Comparison of ENCODE assay signal across 12 cellular contexts in the genomic region with DNA sequence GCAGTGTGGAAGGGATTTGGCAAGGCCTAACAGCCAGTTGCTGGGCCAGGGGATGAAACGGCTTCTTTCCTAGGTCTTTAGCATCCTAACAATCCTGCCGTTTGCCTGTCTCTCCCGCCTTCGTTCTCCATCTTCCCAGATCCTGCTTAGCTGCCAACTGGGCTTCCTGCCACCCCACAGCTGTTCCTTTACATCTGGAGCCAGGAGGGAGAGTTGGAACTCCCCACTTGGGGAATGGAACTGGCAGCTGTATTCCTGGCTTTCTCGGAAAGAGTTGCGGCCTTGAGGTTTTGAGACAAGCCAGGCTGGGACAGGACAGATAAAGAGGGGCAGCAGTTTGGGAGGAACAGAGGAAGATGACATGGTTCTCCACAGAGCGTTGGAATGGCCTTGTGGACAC. TPM values are rescaled to one million over a fixed set of nuclear protein-coding genes. Genes with fewer than 3 reads are reported as not detected.
DNase-seq lines count a peak whose midpoint lies in the region; ATAC-seq and TF ChIP-seq lines count a peak whose summit lies in the region.
"Had no signal": no experiment of that assay in that cellular context is flagged by ENCODE, and none has a peak within 500 bp of the region (broad histone marks: within the 10 kb centered on the region; RNA-seq: fewer than 3 reads in every experiment).

No MANE protein-coding gene starts in this region.

- TF ChIP-seq POLR2A in adrenal gland (IDR thresholded peaks at IDR 0.05), result no peak
- TF ChIP-seq POLR2A in gastroesophageal sphincter (IDR thresholded peaks at IDR 0.05), result no peak
- TF ChIP-seq POLR2A in testis (IDR thresholded peaks at IDR 0.05), result no peak

- no peaks in the 10 kb centered on the region for H3K9me3 ChIP-seq in adrenal gland (replicated peaks in 1 of 3)
- no peaks in the 10 kb centered on the region for H3K9me3 ChIP-seq in gastroesophageal sphincter
- H3K9me3 ChIP-seq in muscle layer of duodenum (ENCODE audit: control insufficient read depth in 1 of 2, low read length in 2 of 2), result no peaks in the 10 kb centered on the region
- no peaks in the 10 kb centered on the region for H3K9me3 ChIP-seq in testis

- 19 to 30% (median 24%) methylated on average over 6 to 7 of the region's 7 CpGs for WGBS in adrenal gland, 4 donors
- 26 to 27% methylated on average over 4 to 5 of the region's 7 CpGs for WGBS in gastroesophageal sphincter (ENCODE audit: low coverage in 1 of 2), 2 donors
- 18 to 32% methylated on average over 7 of the region's 7 CpGs for WGBS in testis, 2 donors

- CTCF ChIA-PET in activated CD4-positive, alpha-beta memory T cell treated with anti-CD3 and anti-CD28 coated beads for 36 hours (lab: Charles Lee), result no interaction called here

- no peak for TF ChIP-seq EP300 in gastroesophageal sphincter (IDR thresholded peaks at IDR 0.05)

- H3K4me1 ChIP-seq in adrenal gland (replicated peaks in 1 of 2) (peaks cover 17 to 50% of the 10 kb centered on the region in 2 donors), gastroesophageal sphincter (peaks cover 12 to 75% (median 26%) of the 10 kb centered on the region in 3 donors), muscle layer of duodenum (ENCODE audit: control insufficient read depth in 1 of 2, insufficient read depth in 2 of 2, low read length in 2 of 2) (peaks cover 5 to 22% of the 10 kb centered on the region in 2 donors), testis (peaks cover 75% of the 10 kb centered on the region)

- H3K27me3 ChIP-seq in adrenal gland, result no peaks in the 10 kb centered on the region
- H3K27me3 ChIP-seq in gastroesophageal sphincter, result no peaks in the 10 kb centered on the region
- H3K27me3 ChIP-seq in muscle layer of duodenum (ENCODE audit: low read depth, low read length), result no peaks in the 10 kb centered on the region
- no peaks in the 10 kb centered on the region for H3K27me3 ChIP-seq in testis

- peak; percentile 71 for ATAC-seq in gastroesophageal sphincter

- peak overlapping the region; percentile 43 to 92 (median 82) for H3K27ac ChIP-seq in adrenal gland
- H3K27ac ChIP-seq in gastroesophageal sphincter, result peak overlapping the region; percentile 86 to 90 (median 88)
- H3K27ac ChIP-seq in muscle layer of duodenum (ENCODE audit: low read length), result peak overlapping the region; percentile 64
- H3K27ac ChIP-seq in testis, result peak overlapping the region; percentile 47 to 95

- TF ChIP-seq CTCF in adrenal gland (IDR thresholded peaks at IDR 0.05) (no peak), gastroesophageal sphincter (IDR thresholded peaks at IDR 0.05) (no peak), testis (IDR thresholded peaks at IDR 0.05) (no peak), type B pancreatic cell (conservative IDR thresholded peaks at IDR 0.05) (no peak)

- intact Hi-C loops in adrenal gland (cut with DNase I), result no loop called here
- intact Hi-C loops in testis (cut with DNase I; ENCODE audit: low total_unique reads), result no loop called here
- intact Hi-C loops in activated CD4-positive, alpha-beta memory T cell treated with anti-CD3 and anti-CD28 coated beads for 36 hours (cut with micrococcal nuclease), result loop anchor here (5.0 kb wide), 1 partner anchor 103 kb away; no protein-coding TSS in a partner anchor

- H3K27me3 Mint-ChIP-seq in activated CD4-positive, alpha-beta memory T cell treated with anti-CD3 and anti-CD28 coated beads for 36 hours, result no peaks in the 10 kb centered on the region
- H3K27me3 Mint-ChIP-seq in activated T-cell treated with anti-CD3 and anti-CD28 coated beads, Interleukin-2, amount 50 U/mL, for 24 hours, result no peaks in the 10 kb centered on the region
- H3K27me3 Mint-ChIP-seq in type B pancreatic cell, result no peaks in the 10 kb centered on the region

- H3K36me3 ChIP-seq in adrenal gland (replicated peaks in 1 of 2), result peaks cover 0 to 27% of the 10 kb centered on the region in 2 donors
- H3K36me3 ChIP-seq in gastroesophageal sphincter, result peaks cover 0 to 30% of the 10 kb centered on the region in 2 donors
- peaks cover 0 to 7% of the 10 kb centered on the region in 2 donors for H3K36me3 ChIP-seq in muscle layer of duodenum (ENCODE audit: control insufficient read depth in 1 of 2, insufficient read depth in 2 of 2, low read length in 2 of 2)
- no peaks in the 10 kb centered on the region for H3K36me3 ChIP-seq in testis (ENCODE audit: low read depth, missing control alignments)

- H3K4me1 Mint-ChIP-seq in activated CD4-positive, alpha-beta memory T cell treated with anti-CD3 and anti-CD28 coated beads for 36 hours (ENCODE audit: low read depth), result peaks cover 8% of the 10 kb centered on the region
- H3K4me1 Mint-ChIP-seq in activated T-cell treated with anti-CD3 and anti-CD28 coated beads, Interleukin-2, amount 50 U/mL, for 24 hours (ENCODE audit: low read depth), result peaks cover 10% of the 10 kb centered on the region
- H3K4me1 Mint-ChIP-seq in type B pancreatic cell (ENCODE audit: unreplicated experiment), result peaks cover 13% of the 10 kb centered on the region

- DNase-seq in adrenal gland (peak; percentile 63 to 88 (median 84)), testis (peak; percentile 88), type B pancreatic cell (ENCODE audit: extremely low spot score, unreplicated experiment) (no peak), HUDEP-2 (lab: John Stamatoyannopoulos, UW; ENCODE audit: unreplicated experiment in 76 of 76) (no peak)
- no peak for DNase-seq in activated CD4-positive, alpha-beta memory T cell treated with anti-CD3 and anti-CD28 coated beads for 36 hours
- no peak for DNase-seq in activated T-cell treated with anti-CD3 and anti-CD28 coated beads, Interleukin-2, amount 50 U/mL, for 24 hours
- DNase-seq: activated CD4-positive, alpha-beta T cell treated with anti-CD3 and anti-CD28 coated beads, Interleukin-2, amount 50 U/mL, for 48 hours; Karpas-422; NCI-H510A; stimulated activated naive CD4-positive, alpha-beta T cell treated with Interleukin-2 at 50 U/mL for 16 hours had no signal

- no peaks in the 10 kb centered on the region for H3K36me3 Mint-ChIP-seq in activated CD4-positive, alpha-beta memory T cell treated with anti-CD3 and anti-CD28 coated beads for 36 hours
- no peaks in the 10 kb centered on the region for H3K36me3 Mint-ChIP-seq in activated T-cell treated with anti-CD3 and anti-CD28 coated beads, Interleukin-2, amount 50 U/mL, for 24 hours (ENCODE audit: low read depth)
- H3K36me3 Mint-ChIP-seq in type B pancreatic cell, result peaks cover 14% of the 10 kb centered on the region

- no peak overlapping the region for H3K4me3 Mint-ChIP-seq in activated CD4-positive, alpha-beta memory T cell treated with anti-CD3 and anti-CD28 coated beads for 36 hours
- no peak overlapping the region for H3K4me3 Mint-ChIP-seq in activated T-cell treated with anti-CD3 and anti-CD28 coated beads, Interleukin-2, amount 50 U/mL, for 24 hours
- no peak overlapping the region for H3K4me3 Mint-ChIP-seq in type B pancreatic cell

- POLR2A ChIA-PET in activated CD4-positive, alpha-beta memory T cell treated with anti-CD3 and anti-CD28 coated beads for 36 hours (lab: Charles Lee), result no interaction called here

- no peak overlapping the region for H3K27ac Mint-ChIP-seq in activated CD4-positive, alpha-beta memory T cell treated with anti-CD3 and anti-CD28 coated beads for 36 hours
- H3K27ac Mint-ChIP-seq in activated T-cell treated with anti-CD3 and anti-CD28 coated beads, Interleukin-2, amount 50 U/mL, for 24 hours, result no peak overlapping the region
- H3K27ac Mint-ChIP-seq in type B pancreatic cell, result no peak overlapping the region

- H3K4me3 ChIP-seq in adrenal gland, result no peak overlapping the region
- H3K4me3 ChIP-seq in gastroesophageal sphincter, result peak overlapping the region in 1 of 2 donors; percentile 18
- H3K4me3 ChIP-seq in muscle layer of duodenum (ENCODE audit: low read depth in 1 of 2, low read length in 2 of 2), result peak overlapping the region in 1 of 2 donors; percentile 51
- no peak overlapping the region for H3K4me3 ChIP-seq in testis

- H3K9me3 Mint-ChIP-seq in activated CD4-positive, alpha-beta memory T cell treated with anti-CD3 and anti-CD28 coated beads for 36 hours, result no peaks in the 10 kb centered on the region
- no peaks in the 10 kb centered on the region for H3K9me3 Mint-ChIP-seq in activated T-cell treated with anti-CD3 and anti-CD28 coated beads, Interleukin-2, amount 50 U/mL, for 24 hours
- no peaks in the 10 kb centered on the region for H3K9me3 Mint-ChIP-seq in type B pancreatic cell

RNA-seq across cellular contexts. Expression of a gene that starts 59.6 kb away (rescaled TPM):
- total RNA-seq in adrenal gland (100 to 1,000 TPM; 119 to 359 (median 144) TPM), gastroesophageal sphincter (10 to 100 TPM; 42.1 to 56.2 (median 47.2) TPM), testis (100 to 1,000 TPM; 212 to 221 TPM), type B pancreatic cell (ENCODE audit: low replicate concordance) (18.6 and 19.1 TPM in 2 replicates)
- polyA plus RNA-seq in adrenal gland (100 to 1,000 TPM; 210 to 265 (median 254) TPM), testis (ENCODE audit: insufficient read depth, low read depth, low replicate concordance) (102 TPM)
- total RNA-seq in activated CD4-positive, alpha-beta memory T cell treated with anti-CD3 and anti-CD28 coated beads for 36 hours, result 10 to 100 TPM in 1 of 2 experiments, 1 to 10 TPM in 1; 9.8 to 10.7 TPM

Comparison
In these comparisons a context has a peak if more than half of its experiments do, and no peak if none do; other contexts are left out.
1. DNase-seq: peak in adrenal gland (7 of 7) and testis (single experiment); none in activated CD4-positive, alpha-beta memory T cell treated with anti-CD3 and anti-CD28 coated beads for 36 hours (single experiment), activated T-cell treated with anti-CD3 and anti-CD28 coated beads, Interleukin-2, amount 50 U/mL, for 24 hours (single experiment), type B pancreatic cell (single experiment) and HUDEP-2 (0 of 76).
2. Peak in every context shown above with its lines, with median percentiles within 50 percentile points of each other: H3K27ac ChIP-seq.